In genomic region chr9:71783120-71783523, GRCh38 we compare ENCODE assay signal across 1 cellular context.
TF ChIP-seq lines count a peak whose summit lies in the region.

No MANE protein-coding gene starts in this region.

TF ChIP-seq in HCT116, 20 proteins besides CTCF, POLR2A, EP300 and RAD21 (continued from another document):
- TF ChIP-seq REST (IDR thresholded peaks at IDR 0.05; ENCODE audit: low read depth), result no peak
TF ChIP-seq in HCT116: peak in this region for 0.
